In the genomic region with DNA sequence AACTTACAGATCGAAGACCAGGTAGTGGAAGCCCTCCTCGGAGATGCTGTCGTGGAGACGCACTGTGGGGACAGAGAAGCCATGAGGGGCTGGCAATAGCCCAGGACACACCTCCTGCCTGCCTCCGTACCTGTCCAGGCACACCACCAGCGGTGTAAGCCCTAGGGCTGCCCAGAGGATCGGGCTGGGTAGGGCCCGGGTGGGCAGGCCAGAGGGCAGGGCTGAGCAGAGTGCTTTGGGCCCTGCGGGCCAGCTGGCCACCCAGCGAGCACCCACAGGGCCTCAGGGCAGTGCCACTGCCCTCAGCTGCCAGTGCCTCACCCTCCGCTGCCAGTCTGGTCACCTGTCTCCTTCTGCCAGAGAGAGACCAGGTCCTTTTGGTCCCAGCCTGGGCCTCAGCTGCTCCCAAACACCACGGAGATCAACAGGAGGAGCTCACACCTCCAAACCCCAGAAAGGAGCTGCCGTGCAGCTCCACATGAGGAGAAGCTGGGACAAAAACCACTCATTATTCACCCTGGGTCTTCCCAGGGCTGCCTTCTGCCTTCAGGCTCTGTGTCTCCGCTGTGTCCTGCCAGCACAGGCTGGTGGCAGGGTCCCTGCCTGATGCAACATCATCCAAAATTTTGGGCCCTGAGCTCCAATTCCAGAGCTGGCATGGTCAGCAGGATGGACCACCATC, we compare ENCODE assay signal across 13 cellular contexts. TPM values are rescaled to one million over a fixed set of nuclear protein-coding genes. Genes with fewer than 3 reads are reported as not detected.
DNase-seq lines count a peak whose midpoint lies in the region; ATAC-seq and TF ChIP-seq lines count a peak whose summit lies in the region.
"Had no signal": no experiment of that assay in that cellular context is flagged by ENCODE, and none has a peak within 500 bp of the region (broad histone marks: within the 10 kb centered on the region; RNA-seq: fewer than 3 reads in every experiment).

No MANE protein-coding gene starts in this region.

- TF ChIP-seq CTCF in MM.1S (IDR thresholded peaks at IDR 0.05; ENCODE audit: low read length): no peak
- no peak for TF ChIP-seq CTCF in heart right ventricle (IDR thresholded peaks at IDR 0.05)

- no peaks in the 10 kb centered on the region for H4K20me1 ChIP-seq in MM.1S (ENCODE audit: insufficient read depth, low read length)

- peak overlapping the region; percentile 56 for H3K4me3 Mint-ChIP-seq in activated naive CD8-positive, alpha-beta T cell

- no peak overlapping the region for H3K4me3 ChIP-seq in MM.1S (ENCODE audit: low read length)
- no peak overlapping the region for H3K4me3 ChIP-seq in heart right ventricle
- no peak overlapping the region for H3K4me3 ChIP-seq in skin epidermis

- WGBS in heart right ventricle, 2 donors: 64 to 73% methylated on average over 14 of the region's 14 CpGs

- H3K9me2 ChIP-seq in MM.1S (replicated peaks; ENCODE audit: insufficient read depth, low read length): no peaks in the 10 kb centered on the region

- no peaks in the 10 kb centered on the region for H3K27me3 ChIP-seq in MM.1S (replicated peaks; ENCODE audit: insufficient read depth, low read length)
- no peaks in the 10 kb centered on the region for H3K27me3 ChIP-seq in heart right ventricle

- intact Hi-C loops in heart right ventricle (cut with DNase I): loop anchor here in 3 of 10 donors (5.0 kb wide), 2 partner anchors 33 to 63 kb away; no protein-coding TSS in a partner anchor

- H3K4me2 ChIP-seq in MM.1S (ENCODE audit: low read depth, low read length): 0 out of 2 replicates have a peak overlapping the region, but pooled peaks have one; percentile 67

- H2AFZ ChIP-seq in MM.1S (ENCODE audit: low read length): no peak overlapping the region

- peaks cover 31% of the 10 kb centered on the region for H3K4me1 Mint-ChIP-seq in activated naive CD8-positive, alpha-beta T cell (ENCODE audit: low read depth)

- peak overlapping the region; percentile 94 for H3K27ac Mint-ChIP-seq in activated naive CD8-positive, alpha-beta T cell

- no peak overlapping the region for H3K27ac ChIP-seq in MM.1S (ENCODE audit: low read length)
- H3K27ac ChIP-seq in heart right ventricle: peak overlapping the region; percentile 55 to 98 (median 88)
- H3K27ac ChIP-seq in skin epidermis: peak overlapping the region in 16 of 21 experiments; percentile 3 to 84 (median 55)

- H3K4me1 ChIP-seq in MM.1S (ENCODE audit: low read length) (peaks cover 20% of the 10 kb centered on the region), heart right ventricle (peaks cover 36 to 91% (median 80%) of the 10 kb centered on the region in 9 donors)

- H3F3A ChIP-seq in MM.1S (ENCODE audit: insufficient read depth, low read length): peaks cover 7% of the 10 kb centered on the region; the same call in 1 of the 2 replicates

- no peaks in the 10 kb centered on the region for H3K36me3 Mint-ChIP-seq in activated naive CD8-positive, alpha-beta T cell

- DNase-seq in MM.1S (no peak), heart right ventricle (no peak), SHP77 (lab: John Stamatoyannopoulos, UW) (no peak), occipital lobe (lab: John Stamatoyannopoulos, UW) (no peak)
- DNase-seq: activated gamma-delta T cell treated with Interleukin-2 at 50 U/mL for 16 hours, DMS79, mesendoderm, NCI-H82, small intestine had no signal

- H3K79me2 ChIP-seq in MM.1S (ENCODE audit: low read length): no peaks in the 10 kb centered on the region

- H3K27me3 Mint-ChIP-seq in activated naive CD8-positive, alpha-beta T cell: no peaks in the 10 kb centered on the region

- H3K9me3 ChIP-seq in MM.1S (replicated peaks; ENCODE audit: insufficient read depth, low read length) (no peaks in the 10 kb centered on the region), heart right ventricle (no peaks in the 10 kb centered on the region)

- ATAC-seq in heart right ventricle (peak in 6 of 8 donors; percentile 12 to 33 (median 16)), HG03196 (IDR thresholded peaks at IDR 0.05; ENCODE audit: unreplicated experiment) (no peak), GM19463 (IDR thresholded peaks at IDR 0.05; ENCODE audit: unreplicated experiment) (no peak)

- H3K9ac ChIP-seq in MM.1S (ENCODE audit: low read length): no peak overlapping the region

- no peaks in the 10 kb centered on the region for H3K9me3 Mint-ChIP-seq in activated naive CD8-positive, alpha-beta T cell (ENCODE audit: low read depth)

- H3K36me3 ChIP-seq in MM.1S (replicated peaks; ENCODE audit: insufficient read depth, low read length) (no peaks in the 10 kb centered on the region), heart right ventricle (no peaks in the 10 kb centered on the region)

RNA-seq across cellular contexts. Expression of a gene that starts 58.2 kb away (rescaled TPM):
- total RNA-seq in heart right ventricle (10 to 100 TPM; 42.2 to 58.2 (median 47.7) TPM), occipital lobe (54.7 TPM)
- polyA plus RNA-seq in heart right ventricle: 10 to 100 TPM; 27.7 to 79.6 TPM

Comparison
In these comparisons a context has a peak if more than half of its experiments do, and no peak if none do; other contexts are left out.
1. ATAC-seq: peak in heart right ventricle (6 of 8); none in HG03196 (single experiment) and GM19463 (single experiment).